In genomic region chr14:62056789-62057188, GRCh38 we compare ENCODE assay signal across 24 cellular contexts.
"Had no signal": no experiment of that assay in that cellular context is flagged by ENCODE, and none has a peak within 500 bp of the region (broad histone marks: within the 10 kb centered on the region; RNA-seq: fewer than 3 reads in every experiment).

No MANE protein-coding gene starts in this region.

- H3K4me3 ChIP-seq: stomach, suprapubic skin, testis, thoracic aorta, thyroid gland, tibial artery, tibial nerve, transverse colon, upper lobe of left lung, upper lobe of right lung, uterus, vagina had no signal

- H3K27ac ChIP-seq: stomach, suprapubic skin, testis, thoracic aorta, thyroid gland, tibial artery, tibial nerve, transverse colon, upper lobe of left lung, upper lobe of right lung, uterus, vagina had no signal

- H3K9me3 ChIP-seq: suprapubic skin, testis, thoracic aorta, thyroid gland, tibial artery, transverse colon, upper lobe of left lung, upper lobe of right lung, uterus, vagina had no signal

- H3K36me3 ChIP-seq: stomach, suprapubic skin, thoracic aorta, thyroid gland, tibial artery, tibial nerve, transverse colon, upper lobe of left lung, upper lobe of right lung, uterus, vagina had no signal

- H3K4me1 ChIP-seq: stomach, suprapubic skin, testis, thyroid gland, tibial artery, tibial nerve, transverse colon, upper lobe of left lung, upper lobe of right lung, uterus, vagina had no signal

- H3K27me3 ChIP-seq: stomach, suprapubic skin, testis, thyroid gland, tibial artery, tibial nerve, transverse colon, upper lobe of left lung, upper lobe of right lung, uterus, vagina had no signal

- DNase-seq: stimulated activated CD4-positive, alpha-beta T cell treated with anti-CD3 and anti-CD28 coated beads, Interleukin-2, amount 100 ng/mL, for 24 hours; stimulated activated CD4-positive, alpha-beta T cell treated with anti-CD3 and anti-CD28 coated beads, Interleukin-2, amount 100 ng/mL, for 48 hours; stimulated activated CD4-positive, alpha-beta T cell treated with anti-CD3 and anti-CD28 coated beads, Interleukin-4, amount 100 ng/mL, for 1 hour; stimulated activated CD4-positive, alpha-beta T cell treated with anti-CD3 and anti-CD28 coated beads, Interleukin-4, amount 100 ng/mL, for 24 hours; stimulated activated CD4-positive, alpha-beta T cell treated with anti-CD3 and anti-CD28 coated beads, Interleukin-4, amount 100 ng/mL, for 4 hours; stimulated activated CD8-positive, alpha-beta memory T cell treated with anti-CD3 and anti-CD28 coated beads, Interleukin-4, amount 100 ng/mL, for 48 hours; stimulated activated naive B cell treated with anti-CD40 and anti-IgM and Interleukin-4, amounts not matched to agents 10 μg/mL and 1 μg/mL and 100 μg/mL, for 72 hours; stimulated activated naive CD4-positive, alpha-beta T cell treated with Interleukin-2 at 50 U/mL for 16 hours; stimulated activated naive CD8-positive, alpha-beta T cell treated with anti-CD3 and anti-CD28 coated beads, Interleukin-15, amount 100 ng/mL, for 72 hours; stimulated activated naive CD8-positive, alpha-beta T cell treated with anti-CD3 and anti-CD28 coated beads, Interleukin-15, Interleukin-2, amounts not matched to agents 100 U/mL and 50 U/mL, for 24 hours; stomach; substantia nigra; testis; thyroid gland; tibial artery; transverse colon; trophoblast cell; upper lobe of right lung; uterus had no signal
